ENCODE assay signal across 1 cellular context in the genomic region with DNA sequence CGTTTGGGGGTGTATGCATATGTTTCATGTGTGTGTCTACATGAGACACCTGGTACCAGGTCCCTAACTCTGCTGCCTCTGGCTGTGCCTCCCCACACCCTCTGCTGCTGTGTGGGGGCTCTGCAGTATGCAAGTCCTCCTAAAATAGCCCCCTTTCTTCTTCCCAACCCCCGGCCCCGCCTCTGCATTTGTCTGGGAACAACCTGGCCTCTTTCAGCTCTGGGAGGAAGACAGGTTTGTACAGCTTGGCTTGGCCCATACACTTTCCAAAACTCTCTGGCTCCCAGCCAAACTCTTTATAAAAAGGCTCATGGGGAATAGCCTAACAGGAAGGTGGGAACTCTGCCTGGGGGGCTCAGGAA.
TF ChIP-seq lines count a peak whose summit lies in the region.

No MANE protein-coding gene starts in this region.

TF ChIP-seq in HepG2, 621 proteins besides CTCF, POLR2A, EP300 and RAD21:
- TF ChIP-seq, protein P1, sequence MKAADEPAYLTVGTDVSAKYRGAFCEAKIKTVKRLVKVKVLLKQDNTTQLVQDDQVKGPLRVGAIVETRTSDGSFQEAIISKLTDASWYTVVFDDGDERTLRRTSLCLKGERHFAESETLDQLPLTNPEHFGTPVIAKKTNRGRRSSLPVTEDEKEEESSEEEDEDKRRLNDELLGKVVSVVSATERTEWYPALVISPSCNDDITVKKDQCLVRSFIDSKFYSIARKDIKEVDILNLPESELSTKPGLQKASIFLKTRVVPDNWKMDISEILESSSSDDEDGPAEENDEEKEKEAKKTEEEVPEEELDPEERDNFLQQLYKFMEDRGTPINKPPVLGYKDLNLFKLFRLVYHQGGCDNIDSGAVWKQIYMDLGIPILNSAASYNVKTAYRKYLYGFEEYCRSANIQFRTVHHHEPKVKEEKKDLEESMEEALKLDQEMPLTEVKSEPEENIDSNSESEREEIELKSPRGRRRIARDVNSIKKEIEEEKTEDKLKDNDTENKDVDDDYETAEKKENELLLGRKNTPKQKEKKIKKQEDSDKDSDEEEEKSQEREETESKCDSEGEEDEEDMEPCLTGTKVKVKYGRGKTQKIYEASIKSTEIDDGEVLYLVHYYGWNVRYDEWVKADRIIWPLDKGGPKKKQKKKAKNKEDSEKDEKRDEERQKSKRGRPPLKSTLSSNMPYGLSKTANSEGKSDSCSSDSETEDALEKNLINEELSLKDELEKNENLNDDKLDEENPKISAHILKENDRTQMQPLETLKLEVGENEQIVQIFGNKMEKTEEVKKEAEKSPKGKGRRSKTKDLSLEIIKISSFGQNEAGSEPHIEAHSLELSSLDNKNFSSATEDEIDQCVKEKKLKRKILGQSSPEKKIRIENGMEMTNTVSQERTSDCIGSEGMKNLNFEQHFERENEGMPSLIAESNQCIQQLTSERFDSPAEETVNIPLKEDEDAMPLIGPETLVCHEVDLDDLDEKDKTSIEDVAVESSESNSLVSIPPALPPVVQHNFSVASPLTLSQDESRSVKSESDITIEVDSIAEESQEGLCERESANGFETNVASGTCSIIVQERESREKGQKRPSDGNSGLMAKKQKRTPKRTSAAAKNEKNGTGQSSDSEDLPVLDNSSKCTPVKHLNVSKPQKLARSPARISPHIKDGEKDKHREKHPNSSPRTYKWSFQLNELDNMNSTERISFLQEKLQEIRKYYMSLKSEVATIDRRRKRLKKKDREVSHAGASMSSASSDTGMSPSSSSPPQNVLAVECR (CRISPR knock-in tag; IDR thresholded peaks at IDR 0.05; ENCODE audit: borderline replicate concordance), result 0 out of 2 replicates have a peak, but pooled peaks have one; percentile 10
- TF ChIP-seq BORCS8-MEF2B (CRISPR knock-in tag; IDR thresholded peaks at IDR 0.05) (no peak), ZNF30 (CRISPR knock-in tag; IDR thresholded peaks at IDR 0.05) (0 out of 2 replicates have a peak, but pooled peaks have one; percentile 22)
